1 cellular context compared by ENCODE assay signal in genomic region chr9:83072498-83072897, GRCh38. TPM values are rescaled to one million over a fixed set of nuclear protein-coding genes. Genes with fewer than 3 reads are reported as not detected.
"Had no signal": no experiment of that assay in that cellular context is flagged by ENCODE, and none has a peak within 500 bp of the region (broad histone marks: within the 10 kb centered on the region; RNA-seq: fewer than 3 reads in every experiment).

No MANE protein-coding gene starts in this region.

RNA-seq across cellular contexts. Expression of gene RASEF, which starts 9.6 kb away (rescaled TPM):
- polyA plus RNA-seq: IgD-negative memory B cell had no signal
